Comparison of ENCODE assay signal across 11 cellular contexts in the genomic region with DNA sequence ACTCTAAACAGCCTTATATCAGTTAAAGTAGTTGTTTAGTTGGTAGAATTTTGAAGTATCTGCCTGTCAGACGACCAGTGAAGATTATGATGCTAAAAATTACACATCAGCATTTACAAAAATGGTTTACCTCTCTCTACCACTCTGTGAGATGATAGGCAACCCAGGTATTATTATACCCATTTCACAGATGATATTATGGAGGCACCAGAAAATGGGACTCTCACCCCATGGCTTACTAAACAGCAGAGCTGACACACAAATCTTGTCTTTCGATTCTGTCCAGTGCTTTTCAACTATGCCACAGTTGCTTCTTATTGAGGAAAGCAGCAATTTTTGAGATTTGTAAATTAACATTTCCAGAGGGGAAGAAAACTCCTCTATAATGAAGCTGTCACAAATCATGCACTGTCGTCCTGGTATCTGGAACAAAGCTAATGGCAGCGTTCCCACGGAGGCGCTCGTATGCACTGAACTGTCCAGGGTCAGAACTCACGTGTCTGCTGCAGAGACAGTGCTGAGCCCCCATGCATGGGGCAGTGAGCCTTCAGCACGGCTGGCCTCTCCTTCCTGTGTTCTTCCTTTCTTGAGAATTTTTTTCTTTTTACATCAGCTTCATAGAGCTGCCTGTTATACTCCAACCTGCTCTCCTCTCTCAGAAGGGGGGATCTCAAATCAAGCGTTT.
"Had no signal": no experiment of that assay in that cellular context is flagged by ENCODE, and none has a peak within 500 bp of the region (broad histone marks: within the 10 kb centered on the region; RNA-seq: fewer than 3 reads in every experiment).

No MANE protein-coding gene starts in this region.

- H3K27me3 ChIP-seq: hepatocyte, pancreas, SJSA1, tibial nerve had no signal

- H3K36me3 ChIP-seq: pancreas, SJSA1, tibial nerve had no signal

- H3K9me3 ChIP-seq: pancreas, SJSA1, tibial nerve had no signal

- H3K27ac ChIP-seq: hepatocyte, pancreas, SJSA1, tibial nerve had no signal

- H3K4me1 ChIP-seq: pancreas, SJSA1, tibial nerve had no signal

- ATAC-seq: activated naive CD4-positive, alpha-beta T cell treated with anti-CD3 and anti-CD28 coated beads, Interleukin-2, amount 50 U/mL, for 72 hours; stimulated activated memory B cell treated with anti-CD40 and anti-IgM and Interleukin-4, amounts not matched to agents 10 μg/mL and 1 μg/mL and 100 μg/mL, for 72 hours had no signal

- H3K4me3 ChIP-seq: hepatocyte, pancreas, SJSA1, tibial nerve had no signal

- DNase-seq: activated CD4-positive, alpha-beta T cell treated with anti-CD3 and anti-CD28 coated beads, Interleukin-2, amount 50 U/mL, for 1 hour; activated effector memory CD4-positive, alpha-beta T cell treated with Interleukin-2 at 50 U/mL for 16 hours; activated T-cell treated with anti-CD3 and anti-CD28 coated beads, Interleukin-2, amount 50 U/mL, for 1 hour; pancreas; stimulated activated CD4-positive, alpha-beta T cell treated with anti-CD3 and anti-CD28 coated beads, Interleukin-1b, Interleukin-23, amount 100 ng/mL, for 48 hours; SW 1271 had no signal
